In the genomic region with DNA sequence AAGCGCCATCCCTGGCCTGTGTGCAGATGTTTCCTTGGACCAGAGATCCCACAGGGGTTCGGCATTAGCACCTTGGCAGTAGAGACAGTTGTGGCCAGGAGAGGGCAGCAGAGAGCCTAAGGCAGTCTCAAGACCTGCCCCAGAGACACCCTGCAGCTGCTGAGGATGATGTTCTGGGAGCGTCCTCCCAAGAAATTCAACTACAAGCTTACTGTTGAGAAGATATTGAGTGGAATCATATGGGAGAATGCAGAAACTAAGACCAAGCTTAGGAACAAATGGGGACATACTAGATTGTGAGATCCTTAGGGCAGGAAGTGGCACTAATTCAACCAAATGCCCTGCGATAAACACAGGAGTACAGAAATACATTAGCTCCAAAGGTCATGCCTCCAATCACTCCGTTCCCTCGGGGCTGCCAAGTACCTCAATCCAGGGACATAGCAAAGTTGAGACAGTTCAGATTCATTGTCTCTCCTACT, we compare ENCODE assay signal across 8 cellular contexts. TPM values are rescaled to one million over a fixed set of nuclear protein-coding genes. Genes with fewer than 3 reads are reported as not detected.
DNase-seq lines count a peak whose midpoint lies in the region; ATAC-seq and TF ChIP-seq lines count a peak whose summit lies in the region.

No MANE protein-coding gene starts in this region.

- H3K4me3 ChIP-seq in BJ (ENCODE audit: low read depth, low read length) (no peak overlapping the region), lower lobe of right lung (no peak overlapping the region)

- H3K36me3 ChIP-seq in BJ (ENCODE audit: control insufficient read depth, insufficient read depth, low read length) (no peaks in the 10 kb centered on the region), lower lobe of right lung (no peaks in the 10 kb centered on the region)

- POLR2A ChIA-PET in BJ (lab: Charles Lee) = no interaction called here

- CTCF ChIA-PET in BJ (lab: Yijun Ruan, JAX) = interaction anchor here (0.5 to 20.9 kb wide), 19 partner anchors 9 to 1199 kb away, joined by 3 to 308 read pairs (median 4); partner anchors contain the start of gene GALNT5

- H3K4me1 ChIP-seq in lower lobe of right lung = no peaks in the 10 kb centered on the region

- H3K27me3 ChIP-seq in BJ (ENCODE audit: control insufficient read depth, insufficient read depth, low read length) (peaks cover 2% of the 10 kb centered on the region), lower lobe of right lung (ENCODE audit: low read depth) (no peaks in the 10 kb centered on the region)

- DNase-seq in BJ (ENCODE audit: low read depth) (no peak), NCI-H526 treated with DMSO at 0.1 percent for 48 hours (lab: John Stamatoyannopoulos, UW) (peak; percentile 49), dermis microvascular lymphatic vessel endothelial cell (ENCODE audit: low read depth in 2 of 2) (peak; percentile 11 to 60), lower lobe of right lung (peak; percentile 84)
- DNase-seq in activated CD4-positive, alpha-beta T cell treated with anti-CD3 and anti-CD28 coated beads, Interleukin-2, amount 50 U/mL, for 24 hours (ENCODE audit: low read depth in 1 of 2, low spot score in 1 of 2) = peak; percentile 80 to 87
- peak; percentile 87 for DNase-seq in stimulated activated CD8-positive, alpha-beta memory T cell treated with anti-CD3 and anti-CD28 coated beads, Interleukin-15, amount 100 ng/mL, for 1 hour (ENCODE audit: low read depth)

- H3K27ac ChIP-seq in lower lobe of right lung = no peak overlapping the region

- TF ChIP-seq CTCF in BJ (IDR thresholded peaks at IDR 0.05; ENCODE audit: insufficient read depth, low read depth, low read length) (peak; percentile 97), lower lobe of right lung (IDR thresholded peaks at IDR 0.05) (peak; percentile 91)

- ATAC-seq in GM19043 (IDR thresholded peaks at IDR 0.05; ENCODE audit: low read depth, unreplicated experiment) (peak; percentile 97), HG03196 (IDR thresholded peaks at IDR 0.05; ENCODE audit: unreplicated experiment) (peak; percentile 97), lower lobe of right lung (peak; percentile 93 to 95)

- no peaks in the 10 kb centered on the region for H3K9me3 ChIP-seq in lower lobe of right lung

- intact Hi-C loops in lower lobe of right lung (cut with DNase I) = no loop called here

RNA-seq across cellular contexts. Expression of gene ERMN, which starts 2.0 kb away (rescaled TPM):
- 0.06 TPM in 1 of 2 replicates, not detected in the other for polyA plus RNA-seq in BJ (2011; rRNA removed)
- polyA minus RNA-seq in BJ (2011; rRNA and poly(A)+ RNA removed) = not detected in 2 replicates
- total RNA-seq in dermis microvascular lymphatic vessel endothelial cell (not detected in 2 replicates), lower lobe of right lung (0.21 TPM)
